Comparison of ENCODE assay signal across 27 cellular contexts in the genomic region with DNA sequence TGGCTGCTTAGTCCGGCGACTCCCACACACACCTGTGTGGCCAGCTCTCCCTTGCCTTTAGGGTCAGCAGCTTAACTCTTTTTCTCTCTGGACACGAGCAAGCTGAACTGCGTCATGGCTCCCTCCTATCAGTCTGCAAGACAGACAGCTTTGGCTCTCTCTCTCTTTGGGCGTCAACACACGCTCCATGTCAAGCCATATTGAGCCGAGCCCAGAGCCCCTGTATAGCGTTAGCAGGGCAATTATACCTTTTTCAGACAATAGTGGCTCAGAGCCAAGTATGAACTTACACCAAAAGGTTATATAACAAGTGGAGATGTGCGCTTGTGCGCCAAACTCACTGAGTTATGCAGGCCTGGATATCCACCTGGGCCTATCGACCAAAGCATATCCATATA.
"Had no signal": no experiment of that assay in that cellular context is flagged by ENCODE, and none has a peak within 500 bp of the region (broad histone marks: within the 10 kb centered on the region; RNA-seq: fewer than 3 reads in every experiment).

No MANE protein-coding gene starts in this region.

- H3K36me3 ChIP-seq: left lung, ovary, right atrium auricular region, stomach, suprapubic skin, thoracic aorta, tibial artery, vagina had no signal

- ATAC-seq: left cardiac atrium; mucosa of descending colon; naive thymus-derived CD4-positive, alpha-beta T cell; natural killer cell treated with Interleukin-12 subunit alpha and Interleukin-12 subunit beta and Interleukin-15 and Interleukin-18, amount 100 ng/mL, for 72 hours; sciatic nerve; stimulated activated naive B cell treated with anti-CD40 and anti-IgM and Interleukin-4, amounts not matched to agents 10 μg/mL and 1 μg/mL and 100 μg/mL, for 72 hours; stimulated activated naive CD8-positive, alpha-beta T cell treated with anti-CD3 and anti-CD28 coated beads, Interleukin-15, Interleukin-2, amounts not matched to agents 100 U/mL and 50 U/mL, for 24 hours had no signal

- H3K9me3 ChIP-seq: left lung, ovary, right atrium auricular region, suprapubic skin, thoracic aorta, tibial artery, vagina had no signal

- H3K9me3 Mint-ChIP-seq: natural killer cell treated with Interleukin-12 subunit alpha and Interleukin-12 subunit beta and Interleukin-15 and Interleukin-18, amount 100 ng/mL, for 72 hours had no signal

- FAIRE-seq: keratinocyte had no signal

- H3K27me3 ChIP-seq: left lung, ovary, right atrium auricular region, stomach, suprapubic skin, tibial artery, vagina had no signal

- DNase-seq: hippocampal formation; kidney glomerular epithelial cell; left cardiac atrium; left lung; midbrain; mucosa of descending colon; naive thymus-derived CD4-positive, alpha-beta T cell; ovary; stimulated activated CD4-positive, alpha-beta T cell treated with anti-CD3 and anti-CD28 coated beads, Interleukin-12 subunit alpha, Interleukin-12 subunit beta, amount 100 ng/mL, for 4 hours; stimulated activated CD4-positive, alpha-beta T cell treated with anti-CD3 and anti-CD28 coated beads, Interleukin-15, amount 100 ng/mL, for 24 hours; stimulated activated CD4-positive, alpha-beta T cell treated with anti-CD3 and anti-CD28 coated beads, Interleukin-2, amount 100 ng/mL, for 24 hours; stimulated activated CD4-positive, alpha-beta T cell treated with anti-CD3 and anti-CD28 coated beads, Interleukin-4, amount 100 ng/mL, for 1 hour; stimulated activated naive B cell treated with anti-CD40 and anti-IgM and Interleukin-4, amounts not matched to agents 10 μg/mL and 1 μg/mL and 100 μg/mL, for 72 hours; stimulated activated naive CD8-positive, alpha-beta T cell treated with anti-CD3 and anti-CD28 coated beads, Interleukin-15, Interleukin-2, amounts not matched to agents 100 U/mL and 50 U/mL, for 24 hours; tibial artery had no signal

- H3K27ac ChIP-seq: left lung, ovary, right atrium auricular region, skin epidermis, suprapubic skin, thoracic aorta, tibial artery, vagina had no signal

- H3K27ac Mint-ChIP-seq: naive thymus-derived CD4-positive, alpha-beta T cell; natural killer cell treated with Interleukin-12 subunit alpha and Interleukin-12 subunit beta and Interleukin-15 and Interleukin-18, amount 100 ng/mL, for 72 hours; progenitor cell of endocrine pancreas; stimulated activated naive B cell treated with anti-CD40 and anti-IgM and Interleukin-4, amounts not matched to agents 10 μg/mL and 1 μg/mL and 100 μg/mL, for 72 hours; type B pancreatic cell had no signal

- H3K4me1 ChIP-seq: left lung, right atrium auricular region, stomach, suprapubic skin, tibial artery, vagina had no signal

- H3K4me3 ChIP-seq: left lung, lung, mucosa of descending colon, ovary, right atrium auricular region, skin epidermis, suprapubic skin, thoracic aorta, tibial artery, vagina had no signal

- H3K4me1 Mint-ChIP-seq: stimulated activated naive B cell treated with anti-CD40 and anti-IgM and Interleukin-4, amounts not matched to agents 10 μg/mL and 1 μg/mL and 100 μg/mL, for 72 hours had no signal

- H3K36me3 Mint-ChIP-seq: natural killer cell treated with Interleukin-12 subunit alpha and Interleukin-12 subunit beta and Interleukin-15 and Interleukin-18, amount 100 ng/mL, for 72 hours; type B pancreatic cell had no signal

- H3K4me3 Mint-ChIP-seq: naive thymus-derived CD4-positive, alpha-beta T cell; natural killer cell treated with Interleukin-12 subunit alpha and Interleukin-12 subunit beta and Interleukin-15 and Interleukin-18, amount 100 ng/mL, for 72 hours; stimulated activated naive B cell treated with anti-CD40 and anti-IgM and Interleukin-4, amounts not matched to agents 10 μg/mL and 1 μg/mL and 100 μg/mL, for 72 hours; type B pancreatic cell had no signal

- H3K27me3 Mint-ChIP-seq: progenitor cell of endocrine pancreas, type B pancreatic cell had no signal
